Comparison of ENCODE assay signal across 8 cellular contexts in the genomic region with DNA sequence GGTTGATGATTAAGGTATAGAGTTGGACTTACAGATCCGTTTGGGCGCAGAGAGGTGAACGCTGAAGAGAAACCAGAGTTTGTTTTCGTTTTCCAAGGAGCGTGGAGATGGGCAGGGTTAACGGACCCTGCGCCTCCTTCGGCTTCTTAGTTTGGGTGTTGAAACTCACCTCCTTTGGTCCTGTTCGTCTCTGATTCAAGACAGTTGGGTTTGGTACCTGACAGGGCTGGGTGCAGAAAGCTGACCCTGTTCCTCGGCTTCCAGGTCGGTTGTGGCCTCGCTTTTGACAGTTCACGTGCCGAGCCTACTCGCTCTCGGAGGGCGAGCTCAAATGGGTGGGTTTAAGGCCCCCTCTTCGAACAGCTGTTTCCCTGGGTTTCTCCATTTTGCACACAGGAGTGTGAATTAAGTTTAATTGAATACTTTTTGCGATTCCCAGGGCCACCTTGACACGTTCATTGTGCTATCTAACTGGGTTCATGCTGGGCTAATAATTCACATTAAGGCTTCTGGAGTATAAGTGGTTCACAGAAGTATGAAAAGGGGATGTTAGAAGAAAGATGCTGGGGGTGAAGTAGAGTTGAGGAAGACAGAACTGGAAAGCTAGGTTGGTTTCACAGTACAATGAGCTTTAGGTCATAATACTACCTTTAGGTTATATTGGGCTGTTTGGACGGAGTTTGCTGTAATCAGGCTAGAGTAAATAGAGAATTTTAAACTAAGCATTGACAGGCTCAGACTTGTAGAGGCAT. TPM values are rescaled to one million over a fixed set of nuclear protein-coding genes. Genes with fewer than 3 reads are reported as not detected.
DNase-seq lines count a peak whose midpoint lies in the region; ATAC-seq and TF ChIP-seq lines count a peak whose summit lies in the region.

No MANE protein-coding gene starts in this region.

- no peaks in the 10 kb centered on the region for H3K36me3 Mint-ChIP-seq in natural killer cell
- H3K36me3 Mint-ChIP-seq in natural killer cell treated with Interleukin-12 subunit alpha and Interleukin-12 subunit beta and Interleukin-15 and Interleukin-18, amount 100 ng/mL, for 72 hours: peaks cover 5% of the 10 kb centered on the region

- DNase-seq in natural killer cell (peak; percentile 29), LNCaP clone FGC (ENCODE audit: low read depth) (no peak), kidney tubule cell (ENCODE audit: low spot score) (peak; percentile 3), HPDE6-E6E7 (ENCODE audit: extremely low spot score) (no peak), NK-92 (lab: John Stamatoyannopoulos, UW; ENCODE audit: unreplicated experiment) (no peak)
- no peak for DNase-seq in natural killer cell treated with Interleukin-12 subunit alpha and Interleukin-12 subunit beta and Interleukin-15 and Interleukin-18, amount 100 ng/mL, for 72 hours (ENCODE audit: low spot score)

- H3K27ac Mint-ChIP-seq in natural killer cell: no peak overlapping the region
- H3K27ac Mint-ChIP-seq in natural killer cell treated with Interleukin-12 subunit alpha and Interleukin-12 subunit beta and Interleukin-15 and Interleukin-18, amount 100 ng/mL, for 72 hours: no peak overlapping the region

- H3K4me1 ChIP-seq in subcutaneous abdominal adipose tissue (ENCODE audit: control insufficient read depth in 5 of 5, insufficient read depth in 5 of 5, low read length in 5 of 5): peaks cover 3 to 44% (median 39%) of the 10 kb centered on the region in 5 donors

- no peak overlapping the region for H3K4me3 Mint-ChIP-seq in natural killer cell
- no peak overlapping the region for H3K4me3 Mint-ChIP-seq in natural killer cell treated with Interleukin-12 subunit alpha and Interleukin-12 subunit beta and Interleukin-15 and Interleukin-18, amount 100 ng/mL, for 72 hours

- H3K27me3 ChIP-seq in subcutaneous abdominal adipose tissue (ENCODE audit: control insufficient read depth in 5 of 5, insufficient read depth in 4 of 5, low read length in 5 of 5): no peaks in the 10 kb centered on the region

- no peaks in the 10 kb centered on the region for H3K9me3 ChIP-seq in subcutaneous abdominal adipose tissue (ENCODE audit: control insufficient read depth in 5 of 5, low read length in 5 of 5)

- H3K4me3 ChIP-seq in LNCaP clone FGC (ENCODE audit: low read depth, low read length) (peak overlapping the region; percentile 96), subcutaneous abdominal adipose tissue (ENCODE audit: low read depth in 1 of 5, low read length in 5 of 5) (peak overlapping the region; percentile 75 to 98 (median 93))

- ATAC-seq in natural killer cell: peak in 1 of 3 donors; percentile 3
- no peak for ATAC-seq in natural killer cell treated with Interleukin-12 subunit alpha and Interleukin-12 subunit beta and Interleukin-15 and Interleukin-18, amount 100 ng/mL, for 72 hours

- H3K27me3 Mint-ChIP-seq in natural killer cell (ENCODE audit: low read depth in 2 of 2): no peaks in the 10 kb centered on the region
- H3K27me3 Mint-ChIP-seq in natural killer cell treated with Interleukin-12 subunit alpha and Interleukin-12 subunit beta and Interleukin-15 and Interleukin-18, amount 100 ng/mL, for 72 hours: no peaks in the 10 kb centered on the region

- H3K27ac ChIP-seq in angular gyrus (ENCODE audit: low read depth, low read length): peak overlapping the region; percentile 100
- H3K27ac ChIP-seq in subcutaneous abdominal adipose tissue (ENCODE audit: low read depth, low read length): peak overlapping the region; percentile 100

- H3K4me1 Mint-ChIP-seq in natural killer cell: peaks cover 7 to 12% of the 10 kb centered on the region in 2 donors
- H3K4me1 Mint-ChIP-seq in natural killer cell treated with Interleukin-12 subunit alpha and Interleukin-12 subunit beta and Interleukin-15 and Interleukin-18, amount 100 ng/mL, for 72 hours (ENCODE audit: low read depth in 2 of 2): peaks cover 13 to 15% of the 10 kb centered on the region in 2 donors

- H3K9me3 Mint-ChIP-seq in natural killer cell: no peaks in the 10 kb centered on the region
- H3K9me3 Mint-ChIP-seq in natural killer cell treated with Interleukin-12 subunit alpha and Interleukin-12 subunit beta and Interleukin-15 and Interleukin-18, amount 100 ng/mL, for 72 hours: no peaks in the 10 kb centered on the region

- H3K9ac ChIP-seq in subcutaneous abdominal adipose tissue (ENCODE audit: low read length in 5 of 5): peak overlapping the region; percentile 81 to 95 (median 89)

- H3K36me3 ChIP-seq in subcutaneous abdominal adipose tissue (ENCODE audit: control insufficient read depth in 5 of 5, insufficient read depth in 5 of 5, low read length in 5 of 5): peaks cover 5 to 16% (median 6%) of the 10 kb centered on the region in 5 donors

- TF ChIP-seq CTCF in natural killer cell (IDR thresholded peaks at IDR 0.05) (no peak), LNCaP clone FGC (IDR thresholded peaks at IDR 0.05; ENCODE audit: control insufficient read depth, extremely low read depth, insufficient read depth) (no peak)

- intact Hi-C loops in natural killer cell (cut with micrococcal nuclease): loop anchor here (5.0 kb wide), 3 partner anchors 184 to 544 kb away; partner anchors contain the start of gene HSPH1

RNA-seq across cellular contexts. Expression of gene USPL1, which starts 0.6 kb away (rescaled TPM):
- 10 to 100 TPM; 34.8 to 39.0 (median 36.9) TPM for total RNA-seq in natural killer cell
- 10 to 100 TPM; 18.6 to 25.6 TPM for total RNA-seq in natural killer cell treated with Interleukin-12 subunit alpha and Interleukin-12 subunit beta and Interleukin-15 and Interleukin-18, amount 100 ng/mL, for 72 hours

Comparison
In these comparisons a context has a peak if more than half of its experiments do, and no peak if none do; other contexts are left out.
1. DNase-seq: peak in natural killer cell (single experiment) and kidney tubule cell (single experiment); none in natural killer cell treated with Interleukin-12 subunit alpha and Interleukin-12 subunit beta and Interleukin-15 and Interleukin-18, amount 100 ng/mL, for 72 hours (single experiment), LNCaP clone FGC (single experiment), HPDE6-E6E7 (single experiment) and NK-92 (single experiment).